ENCODE assay signal across 8 cellular contexts in the genomic region with DNA sequence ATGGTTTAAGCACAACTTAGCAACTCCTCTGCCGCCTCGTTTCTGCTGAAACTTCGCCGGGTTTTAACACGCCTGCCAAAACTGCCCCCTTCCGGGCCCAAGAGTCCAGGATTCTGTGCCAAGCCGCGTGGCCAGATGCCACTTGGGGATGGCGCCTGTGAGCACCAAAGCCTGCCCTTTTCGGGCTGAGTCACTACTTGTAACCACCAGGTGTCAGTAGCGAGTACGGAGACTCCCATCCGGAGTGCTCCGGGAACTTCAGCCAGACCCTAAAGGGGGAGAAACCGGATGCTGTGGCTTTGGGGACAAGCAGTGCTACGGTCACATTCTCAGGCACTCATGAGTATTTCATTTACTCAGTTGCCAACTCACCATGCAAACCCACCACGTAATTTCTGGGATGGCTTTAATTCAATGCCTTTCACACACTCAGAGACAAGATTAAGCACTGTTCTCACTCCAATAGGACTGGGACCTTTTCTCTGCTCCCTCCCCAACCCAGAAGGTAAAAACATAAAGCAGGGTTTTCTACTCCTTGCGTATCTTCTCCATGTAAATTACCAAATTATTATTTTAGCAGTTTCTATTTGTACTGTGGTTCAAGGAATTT.
DNase-seq lines count a peak whose midpoint lies in the region; ATAC-seq lines count a peak whose summit lies in the region.

No MANE protein-coding gene starts in this region.

- no peaks in the 10 kb centered on the region for H3K36me3 Mint-ChIP-seq in memory B cell

- peak; percentile 20 for DNase-seq in activated CD4-positive, CD25-positive, alpha-beta regulatory T cell treated with anti-CD3 and anti-CD28 coated beads, Interleukin-2, amount 50 U/mL, for 16 hours (ENCODE audit: low read depth, low spot score)
- DNase-seq in activated CD4-positive, CD25-positive, alpha-beta regulatory T cell (lab: John Stamatoyannopoulos, UW), result no peak
- DNase-seq in NCI-H446 (lab: John Stamatoyannopoulos, UW) (peak; percentile 16 to 75), memory B cell (ENCODE audit: low spot score in 2 of 2) (peak; percentile 18 to 52)
- DNase-seq in activated CD4-positive, alpha-beta T cell treated with anti-CD3 and anti-CD28 coated beads, Interleukin-2, amount 50 U/mL, for 4 hours, result peak; percentile 18 to 23
- DNase-seq in effector CD4-positive, alpha-beta T cell, result peak; percentile 39
- peak; percentile 50 to 52 for DNase-seq in stimulated activated CD8-positive, alpha-beta memory T cell treated with anti-CD3 and anti-CD28 coated beads, Interleukin-2, amount 100 ng/mL, for 48 hours (ENCODE audit: low read depth in 2 of 2)

- ATAC-seq in HG02970 (IDR thresholded peaks at IDR 0.05; ENCODE audit: low FRiP score, unreplicated experiment), result peak; percentile 60
- ATAC-seq in memory B cell (ENCODE audit: low read depth), result peak; percentile 48

- no peak overlapping the region for H3K27ac Mint-ChIP-seq in memory B cell

- H3K9me3 Mint-ChIP-seq in memory B cell, result no peaks in the 10 kb centered on the region

- peaks cover 2% of the 10 kb centered on the region for H3K4me1 Mint-ChIP-seq in memory B cell

- peaks cover 28% of the 10 kb centered on the region for H3K27me3 Mint-ChIP-seq in memory B cell

- no peak overlapping the region for H3K4me3 Mint-ChIP-seq in memory B cell

Comparison
In these comparisons a context has a peak if more than half of its experiments do, and no peak if none do; other contexts are left out.
1. DNase-seq: peak in activated CD4-positive, CD25-positive, alpha-beta regulatory T cell treated with anti-CD3 and anti-CD28 coated beads, Interleukin-2, amount 50 U/mL, for 16 hours (single experiment), NCI-H446 (2 of 2), activated CD4-positive, alpha-beta T cell treated with anti-CD3 and anti-CD28 coated beads, Interleukin-2, amount 50 U/mL, for 4 hours (2 of 2), effector CD4-positive, alpha-beta T cell (single experiment), memory B cell (2 of 2) and stimulated activated CD8-positive, alpha-beta memory T cell treated with anti-CD3 and anti-CD28 coated beads, Interleukin-2, amount 100 ng/mL, for 48 hours (2 of 2); none in activated CD4-positive, CD25-positive, alpha-beta regulatory T cell (0 of 4).